In the genomic region with DNA sequence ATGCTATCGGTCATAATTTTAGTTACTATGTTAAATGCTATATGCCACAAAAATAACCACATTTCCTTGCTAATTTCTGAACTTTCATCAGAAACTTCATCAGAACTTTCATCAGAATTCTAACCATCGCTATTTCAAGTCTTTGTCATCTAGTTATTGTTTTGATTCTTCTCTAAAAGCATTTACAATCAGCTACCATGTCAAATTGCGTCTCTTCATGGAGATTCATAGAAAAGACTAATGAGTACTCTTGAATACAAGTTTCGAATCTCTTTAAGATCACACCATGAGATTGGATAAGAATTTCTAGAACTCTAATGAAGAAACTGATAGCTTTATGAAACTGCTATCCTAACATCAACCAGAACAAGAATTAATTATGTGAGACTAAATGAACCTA, we compare ENCODE assay signal across 18 cellular contexts. TPM values are rescaled to one million over a fixed set of nuclear protein-coding genes. Genes with fewer than 3 reads are reported as not detected.
DNase-seq lines count a peak whose midpoint lies in the region; ATAC-seq, FAIRE-seq and TF ChIP-seq lines count a peak whose summit lies in the region.
"Had no signal": no experiment of that assay in that cellular context is flagged by ENCODE, and none has a peak within 500 bp of the region (broad histone marks: within the 10 kb centered on the region; RNA-seq: fewer than 3 reads in every experiment).

No MANE protein-coding gene starts in this region.

- TF ChIP-seq EP300 in GM12878 (IDR thresholded peaks at IDR 0.05; ENCODE audit: borderline replicate concordance in 1 of 2, control insufficient read depth in 1 of 2, low read depth in 2 of 2, low read length in 2 of 2), result no peak

- H3K9ac ChIP-seq in HCT116 (ENCODE audit: low read length) (no peak overlapping the region), GM12878 (ENCODE audit: control insufficient read depth, insufficient read depth, low read length) (no peak overlapping the region)

- no peaks in the 10 kb centered on the region for H3K9me2 ChIP-seq in HCT116 (ENCODE audit: insufficient read depth)

- CTCF ChIA-PET in activated CD8-positive, alpha-beta memory T cell treated with anti-CD3 and anti-CD28 coated beads, Interleukin-2, amount 10 ng/mL, durations not matched to agents 7 days and 5 days (lab: Charles Lee), result interaction anchor here (0.7 to 2.1 kb wide), 16 partner anchors 10 to 183 kb away, joined by 3 to 10 read pairs (median 4); no protein-coding TSS in a partner anchor
- CTCF ChIA-PET in HCT116 (lab: Charles Lee), result interaction anchor here (1.2 to 1.9 kb wide), 2 partner anchors 8 to 207 kb away, joined by 3 to 4 read pairs; no protein-coding TSS in a partner anchor
- CTCF ChIA-PET in GM12878 (lab: Yijun Ruan, JAX), result interaction anchor here (0.6 to 2.0 kb wide), 8 partner anchors 8 to 831 kb away, joined by 3 to 7 read pairs (median 4); no protein-coding TSS in a partner anchor

- peak overlapping the region; percentile 57 for H2AFZ ChIP-seq in HCT116 (ENCODE audit: low read depth, low read length, poor library complexity, severe bottlenecking)
- no peak overlapping the region for H2AFZ ChIP-seq in GM12878 (ENCODE audit: control insufficient read depth, low read depth, low read length)

- no peaks in the 10 kb centered on the region; the same call in 1 of the 2 replicates for H4K20me1 ChIP-seq in HCT116 (ENCODE audit: insufficient read depth)
- no peaks in the 10 kb centered on the region for H4K20me1 ChIP-seq in GM12878 (ENCODE audit: control insufficient read depth, insufficient read depth)

- SMC1A ChIA-PET in GM12878 (lab: Charles Lee; ENCODE audit: uncharacterized antibody, unreplicated experiment), result interaction anchor here (0.7 to 2.3 kb wide), 7 partner anchors 9 to 204 kb away, joined by 3 to 11 read pairs (median 3); no protein-coding TSS in a partner anchor

- H3K27ac ChIP-seq in HCT116 (ENCODE audit: low read depth, low read length) (no peak overlapping the region), GM12878 (ENCODE audit: control insufficient read depth, insufficient read depth) (no peak overlapping the region)
- H3K27ac ChIP-seq: 22Rv1, A549, C4-2B had no signal

- POLR2A ChIA-PET in HCT116 (lab: Charles Lee), result no interaction called here
- POLR2A ChIA-PET in GM12878 (lab: Charles Lee), result no interaction called here

- H3K36me3 Mint-ChIP-seq in activated CD8-positive, alpha-beta memory T cell treated with anti-CD3 and anti-CD28 coated beads, Interleukin-2, amount 10 ng/mL, durations not matched to agents 7 days and 5 days, result peaks cover 11% of the 10 kb centered on the region

- TF ChIP-seq POLR2A in HCT116 (IDR thresholded peaks at IDR 0.05; ENCODE audit: borderline replicate concordance, extremely low read depth, insufficient read depth, insufficient read length) (no peak), GM12878 (IDR thresholded peaks at IDR 0.05; ENCODE audit: low read depth, low read length) (no peak)

- peak overlapping the region; percentile 19 for H3K4me3 Mint-ChIP-seq in activated CD8-positive, alpha-beta memory T cell treated with anti-CD3 and anti-CD28 coated beads, Interleukin-2, amount 10 ng/mL, durations not matched to agents 7 days and 5 days
- H3K4me3 Mint-ChIP-seq: CD4-positive, alpha-beta T cell had no signal

- no peaks in the 10 kb centered on the region for H3K36me3 ChIP-seq in HCT116 (ENCODE audit: control insufficient read depth in 1 of 2, insufficient read depth in 2 of 2, low read length in 2 of 2)
- no peaks in the 10 kb centered on the region for H3K36me3 ChIP-seq in GM12878 (ENCODE audit: control insufficient read depth in 2 of 2, insufficient read depth in 2 of 2, low read length in 1 of 2)

- 47% methylated on average over 4 of the region's 4 CpGs for WGBS in GM12878 (ENCODE audit: insufficient coverage, insufficient replicate concordance, low lambda C conversion rate, missing lambda C conversion rate)

- TF ChIP-seq RAD21 in HCT116 (IDR thresholded peaks at IDR 0.05; ENCODE audit: low read depth) (no peak), GM12878 (IDR thresholded peaks at IDR 0.05; ENCODE audit: insufficient read depth, low read depth, low read length) (no peak)

- H3K9me3 ChIP-seq in HCT116 (ENCODE audit: control insufficient read depth in 1 of 2, insufficient read depth in 1 of 2, low read depth in 1 of 2, low read length in 2 of 2), result no peaks in the 10 kb centered on the region
- no peaks in the 10 kb centered on the region; the same call in 2 of the 3 replicates for H3K9me3 ChIP-seq in GM12878 (replicated peaks; ENCODE audit: control insufficient read depth, insufficient read depth, low read length)
- H3K9me3 ChIP-seq: A549, Caco-2 had no signal

- H3K79me2 ChIP-seq in HCT116 (ENCODE audit: insufficient read depth, low read length), result no peaks in the 10 kb centered on the region
- H3K79me2 ChIP-seq in GM12878 (ENCODE audit: control insufficient read depth, insufficient read depth, low read length), result no peaks in the 10 kb centered on the region

- peak; percentile 86 for FAIRE-seq in GM12878 (lab: Jason Lieb, UNC)
- FAIRE-seq: A549, D721Med, HepG2 had no signal

- H3K27me3 ChIP-seq in HCT116 (ENCODE audit: insufficient read depth, low read length), result no peaks in the 10 kb centered on the region
- no peaks in the 10 kb centered on the region for H3K27me3 ChIP-seq in GM12878 (replicated peaks in 1 of 2; ENCODE audit: control insufficient read depth in 2 of 2, insufficient read depth in 2 of 2, low read length in 1 of 2)

- H3K9me3 Mint-ChIP-seq in activated CD8-positive, alpha-beta memory T cell treated with anti-CD3 and anti-CD28 coated beads, Interleukin-2, amount 10 ng/mL, durations not matched to agents 7 days and 5 days (ENCODE audit: low read depth), result no peaks in the 10 kb centered on the region
- H3K9me3 Mint-ChIP-seq: CD4-positive, alpha-beta T cell had no signal

- intact Hi-C loops in HCT116 (cut with micrococcal nuclease), result no loop called here
- intact Hi-C loops in GM12878 (cut with micrococcal nuclease; ENCODE audit: unreplicated experiment), result loop anchor here (10.0 kb wide), 2 partner anchors 96 to 466 kb away; no protein-coding TSS in a partner anchor

- TF ChIP-seq CTCF in HCT116 (IDR thresholded peaks at IDR 0.05 in 2 of 3, conservative IDR thresholded peaks at IDR 0.05 in 1 of 3; ENCODE audit: borderline replicate concordance in 1 of 3, insufficient read depth in 1 of 3, low read depth in 2 of 3, low read length in 2 of 3) (no peak), GM12878 (IDR thresholded peaks at IDR 0.05 in 2 of 3, conservative IDR thresholded peaks at IDR 0.05 in 1 of 3; ENCODE audit: control insufficient read depth in 2 of 3, extremely low read depth in 1 of 3, insufficient read depth in 1 of 3, low read depth in 3 of 3, low read length in 3 of 3) (no peak)

- no peak for DNase-seq in activated CD4-positive, CD25-positive, alpha-beta regulatory T cell treated with anti-CD3 and anti-CD28 coated beads, Interleukin-2, amount 50 U/mL, for 72 hours
- no peak for DNase-seq in activated CD8-positive, alpha-beta memory T cell treated with anti-CD3 and anti-CD28 coated beads, Interleukin-2, amount 10 ng/mL, durations not matched to agents 7 days and 5 days
- DNase-seq in activated CD8-positive, alpha-beta memory T cell treated with anti-CD3 and anti-CD28 coated beads for 24 hours, result no peak
- DNase-seq in HCT116 (ENCODE audit: low read depth, low spot score), result no peak
- DNase-seq in GM12878 (ENCODE audit: low read depth, low spot score), result no peak
- DNase-seq in foreskin melanocyte, result no peak
- DNase-seq: AML-193; Caco-2; CD4-positive, alpha-beta T cell; GOT3; H7 had no signal

- RAD21 ChIA-PET in HCT116 (lab: Charles Lee; ENCODE audit: low non-redundant PET in 1 of 2, low total read pairs in 2 of 2, uncharacterized antibody in 2 of 2, unreplicated experiment in 2 of 2), result no interaction called here
- RAD21 ChIA-PET in GM12878 (lab: Charles Lee; ENCODE audit: unreplicated experiment), result interaction anchor here (1.4 to 2.3 kb wide), 2 partner anchors 57 to 182 kb away, joined by 4 to 7 read pairs; no protein-coding TSS in a partner anchor

- H3K27ac Mint-ChIP-seq in activated CD8-positive, alpha-beta memory T cell treated with anti-CD3 and anti-CD28 coated beads, Interleukin-2, amount 10 ng/mL, durations not matched to agents 7 days and 5 days, result peak overlapping the region; percentile 73
- H3K27ac Mint-ChIP-seq: CD4-positive, alpha-beta T cell had no signal

- H3K4me3 ChIP-seq in HCT116 (replicated peaks in 1 of 2; ENCODE audit: low read depth in 1 of 2, low read length in 2 of 2) (no peak overlapping the region), GM12878 (no peak overlapping the region)
- H3K4me3 ChIP-seq: A549 had no signal

- peaks cover 49% of the 10 kb centered on the region for H3K4me1 Mint-ChIP-seq in activated CD8-positive, alpha-beta memory T cell treated with anti-CD3 and anti-CD28 coated beads, Interleukin-2, amount 10 ng/mL, durations not matched to agents 7 days and 5 days

- peak; percentile 32 to 72 for ATAC-seq in activated CD4-positive, CD25-positive, alpha-beta regulatory T cell treated with anti-CD3 and anti-CD28 coated beads, Interleukin-2, amount 50 U/mL, for 24 hours
- ATAC-seq in activated CD8-positive, alpha-beta memory T cell treated with anti-CD3 and anti-CD28 coated beads, Interleukin-2, amount 10 ng/mL, durations not matched to agents 7 days and 5 days, result no peak
- ATAC-seq in HCT116, result no peak
- ATAC-seq in GM12878, result no peak
- ATAC-seq in GM18873 (IDR thresholded peaks at IDR 0.05; ENCODE audit: low FRiP score, unreplicated experiment), result no peak
- ATAC-seq: A549, HepG2 had no signal

- BruUV-seq in HCT116 (replicated peaks; lab: Mats Ljungman, UMichigan), result no TSS peak
- BruUV-seq in GM12878 (replicated peaks; lab: Mats Ljungman, UMichigan), result no TSS peak

- in situ Hi-C loops in GM12878 (cut with MboI), result no loop called here

- H3K4me1 ChIP-seq in HCT116 (ENCODE audit: control insufficient read depth in 1 of 2, insufficient read depth in 2 of 2, low read length in 2 of 2) (peaks cover 3 to 7% of the 10 kb centered on the region in 2 experiments; a peak in 2 of 4 replicates), GM12878 (ENCODE audit: control insufficient read depth, insufficient read depth, low read length) (no peaks in the 10 kb centered on the region; the same call in 1 of the 2 replicates)
- H3K4me1 ChIP-seq: A549, Caco-2 had no signal

- H3K4me2 ChIP-seq in HCT116 (ENCODE audit: low read length) (no peak overlapping the region), GM12878 (ENCODE audit: control insufficient read depth, insufficient read depth) (no peak overlapping the region)
- H3K4me2 ChIP-seq: A549 had no signal

- no peaks in the 10 kb centered on the region for H3K27me3 Mint-ChIP-seq in activated CD8-positive, alpha-beta memory T cell treated with anti-CD3 and anti-CD28 coated beads, Interleukin-2, amount 10 ng/mL, durations not matched to agents 7 days and 5 days

RNA-seq across cellular contexts. Expression of a gene that starts 52.7 kb away (rescaled TPM):
- 10 to 100 TPM; 67.9 to 79.4 TPM for total RNA-seq in activated CD8-positive, alpha-beta memory T cell treated with anti-CD3 and anti-CD28 coated beads, Interleukin-2, amount 10 ng/mL, durations not matched to agents 7 days and 5 days
- total RNA-seq in HCT116 (2021; ENCODE audit: unreplicated experiment) (77.8 TPM), GM12878 (2014; rRNA removed) (89.3 and 113 TPM in 2 replicates), GM12878 (2014; rRNA removed; fragmentation: Illumina TruSeq; extraction: Trizol) (96.5 and 99.3 TPM in 2 replicates), GM12878 (2021) (75.0 and 77.2 TPM in 2 replicates)
- 25.4 and 35.6 TPM in 2 replicates for polyA plus RNA-seq in HCT116 (2012)
- total RNA-seq in GM12878 (2013; cell fraction: nucleolus; rRNA removed), result 49.7 and 55.0 TPM in 2 replicates
- 29.1 TPM for polyA plus RNA-seq in GM12878 (2011; ENCODE audit: low read depth)
- polyA plus RNA-seq in GM12878 (2011; rRNA removed) (75.1 and 98.9 TPM in 2 replicates), GM12878 (2014; fragmentation: Illumina TruSeq; extraction: Trizol) (81.2 and 95.6 TPM in 2 replicates), GM12878 (2014; fragmentation: Nextera tagmentation; extraction: Ambion mirVana) (10 to 100 TPM; 34.6 to 42.5 TPM), GM12878 (2014; rRNA removed) (51.8 and 62.9 TPM in 2 replicates), GM12878 (2016; fragmentation: Nextera tagmentation; extraction: Ambion mirVana) (100 to 1,000 TPM; 122 to 128 TPM)
- polyA plus RNA-seq in GM12878 (2011; cell fraction: cytosol; rRNA removed), result 28.8 and 35.5 TPM in 2 replicates
- polyA plus RNA-seq in GM12878 (2011; cell fraction: nucleus; rRNA removed), result 32.7 and 35.4 TPM in 2 replicates
- 41.6 and 48.4 TPM in 2 replicates for polyA plus RNA-seq in GM12878 (2012)
- polyA minus RNA-seq in GM12878 (2011; rRNA and poly(A)+ RNA removed), result 51.3 and 62.7 TPM in 2 replicates
- 37.8 and 67.8 TPM in 2 replicates for polyA minus RNA-seq in GM12878 (2011; cell fraction: cytosol; rRNA and poly(A)+ RNA removed)
- polyA minus RNA-seq in GM12878 (2011; cell fraction: nucleus; rRNA and poly(A)+ RNA removed), result 17.5 and 30.4 TPM in 2 replicates

Comparison
In these comparisons a context has a peak if more than half of its experiments do, and no peak if none do; other contexts are left out.
1. ATAC-seq: peak in activated CD4-positive, CD25-positive, alpha-beta regulatory T cell treated with anti-CD3 and anti-CD28 coated beads, Interleukin-2, amount 50 U/mL, for 24 hours (2 of 2); none in activated CD8-positive, alpha-beta memory T cell treated with anti-CD3 and anti-CD28 coated beads, Interleukin-2, amount 10 ng/mL, durations not matched to agents 7 days and 5 days (single experiment), HCT116 (single experiment), GM12878 (single experiment) and GM18873 (single experiment).